Comparison of ENCODE assay signal across 8 cellular contexts in genomic region chr1:31335007-31335406, GRCh38. TPM values are rescaled to one million over a fixed set of nuclear protein-coding genes. Genes with fewer than 3 reads are reported as not detected.
DNase-seq lines count a peak whose midpoint lies in the region; ATAC-seq and TF ChIP-seq lines count a peak whose summit lies in the region.

No MANE protein-coding gene starts in this region.

- CTCF ChIA-PET in Calu3 (lab: Charles Lee) = no interaction called here

- H3K4me1 Mint-ChIP-seq in Calu3 (ENCODE audit: low read depth, unreplicated experiment) = no peaks in the 10 kb centered on the region

- no peak for ATAC-seq in GM19455 (IDR thresholded peaks at IDR 0.05; ENCODE audit: unreplicated experiment)

- H3K4me3 Mint-ChIP-seq in Calu3 (ENCODE audit: low read depth, unreplicated experiment) = no peak overlapping the region

- H3K36me3 ChIP-seq in H7 (replicated peaks; ENCODE audit: control insufficient read depth, insufficient read depth, low read length) = no peaks in the 10 kb centered on the region; the same call in 1 of the 2 replicates
- H3K36me3 ChIP-seq in thyroid gland = no peaks in the 10 kb centered on the region

- no peak overlapping the region for H3K27ac ChIP-seq in thyroid gland

- no peaks in the 10 kb centered on the region for H3K27me3 Mint-ChIP-seq in Calu3 (ENCODE audit: unreplicated experiment)

- H3K36me3 Mint-ChIP-seq in Calu3 (ENCODE audit: insufficient read depth, unreplicated experiment) = no peaks in the 10 kb centered on the region

- H3K9me3 Mint-ChIP-seq in Calu3 (ENCODE audit: low read depth, unreplicated experiment) = no peaks in the 10 kb centered on the region

- no peaks in the 10 kb centered on the region for H3K9me3 ChIP-seq in thyroid gland

- peak; percentile 7 for DNase-seq in CD1c-positive myeloid dendritic cell (ENCODE audit: extremely low spot score)
- peak; percentile 61 for DNase-seq in H7
- DNase-seq in NCI-H748 (lab: John Stamatoyannopoulos, UW; ENCODE audit: unreplicated experiment) = peak; percentile 37
- DNase-seq in cerebellum (ENCODE audit: low spot score) = peak; percentile 81
- DNase-seq in middle frontal gyrus (ENCODE audit: extremely low spot score, low spot score) = peak; percentile 53
- DNase-seq in thyroid gland = no peak
- no peak for DNase-seq in Calu3

- intact Hi-C loops in thyroid gland (cut with DNase I) = no loop called here
- intact Hi-C loops in Calu3 (cut with micrococcal nuclease; ENCODE audit: unreplicated experiment) = loop anchor here (1.0 kb wide), 1 partner anchor 150 kb away; no protein-coding TSS in a partner anchor

- H3K4me1 ChIP-seq in thyroid gland = no peaks in the 10 kb centered on the region

- TF ChIP-seq CTCF in thyroid gland (IDR thresholded peaks at IDR 0.05) (peak in 3 of 6 experiments; percentile 34 to 46 (median 40)), Calu3 (IDR thresholded peaks at IDR 0.05; ENCODE audit: unreplicated experiment) (no peak)

- H3K27ac Mint-ChIP-seq in Calu3 (ENCODE audit: unreplicated experiment) = no peak overlapping the region

- no peaks in the 10 kb centered on the region for H3K27me3 ChIP-seq in H7 (ENCODE audit: control insufficient read depth, insufficient read depth, low read length)
- no peaks in the 10 kb centered on the region for H3K27me3 ChIP-seq in thyroid gland

- H3K4me3 ChIP-seq in H7 (ENCODE audit: insufficient read depth, low read depth, low read length) (no peak overlapping the region), thyroid gland (replicated peaks in 1 of 3) (no peak overlapping the region)

- BruUV-seq in Calu3 (replicated peaks; lab: Mats Ljungman, UMichigan) = no TSS peak

- no peak for TF ChIP-seq POLR2A in thyroid gland (IDR thresholded peaks at IDR 0.05)

RNA-seq across cellular contexts. Expression of gene FABP3, which starts 37.9 kb away (rescaled TPM):
- 14.4 and 15.6 TPM in 2 replicates for total RNA-seq in H7 (2014; rRNA removed; shearing (Covaris generic))
- total RNA-seq in cerebellum (17.9 TPM), thyroid gland (1 to 10 TPM in 3 of 4 donors, not detected in 1; 2.3 to 6.6 (median 5.4) TPM), Calu3 (2022) (not detected in 2 replicates)

RNA-seq across cellular contexts. Expression of gene ZCCHC17, which starts 38.2 kb away (rescaled TPM):
- total RNA-seq in H7 (2014; rRNA removed; shearing (Covaris generic)) = 83.9 and 88.3 TPM in 2 replicates
- total RNA-seq in cerebellum (32.7 TPM), thyroid gland (10 to 100 TPM; 20.0 to 29.8 (median 23.9) TPM), Calu3 (2022) (26.6 and 28.5 TPM in 2 replicates)

RNA-seq across cellular contexts. Expression of gene SNRNP40, which starts 38.4 kb away (rescaled TPM):
- 325 and 375 TPM in 2 replicates for total RNA-seq in H7 (2014; rRNA removed; shearing (Covaris generic))
- 93.9 TPM for total RNA-seq in cerebellum
- total RNA-seq in thyroid gland = 10 to 100 TPM; 39.2 to 63.3 (median 58.7) TPM
- 78.1 and 81.0 TPM in 2 replicates for total RNA-seq in Calu3 (2022)

Comparison
In these comparisons a context has a peak if more than half of its experiments do, and no peak if none do; other contexts are left out.
1. DNase-seq: peak in CD1c-positive myeloid dendritic cell (single experiment), H7 (single experiment), NCI-H748 (single experiment), cerebellum (single experiment) and middle frontal gyrus (single experiment); none in thyroid gland (0 of 2) and Calu3 (single experiment).